2 cellular contexts compared by ENCODE assay signal in genomic region chr1:157894613-157895012, GRCh38.
A peak's percentile ranks its signal among the peaks of the same experiment; 100 is the strongest.
TF ChIP-seq lines count a peak whose summit lies in the region.

No MANE protein-coding gene starts in this region.

TF ChIP-seq in HepG2, 621 proteins besides CTCF, POLR2A, EP300 and RAD21:
- no peak for TF ChIP-seq ISL2 (CRISPR knock-in tag; IDR thresholded peaks at IDR 0.05)
- peak; percentile 33; the same call in 1 of the 2 replicates for TF ChIP-seq ZNF768 (CRISPR knock-in tag; IDR thresholded peaks at IDR 0.05)

TF ChIP-seq in H1, 55 proteins besides CTCF, POLR2A, EP300 and RAD21:
- TF ChIP-seq HDAC2 (IDR thresholded peaks at IDR 0.05; ENCODE audit: borderline replicate concordance in 1 of 2, low read depth in 2 of 2, low read length in 2 of 2) (no peak), KDM1A (IDR thresholded peaks at IDR 0.05; ENCODE audit: borderline replicate concordance, low read length) (peak; percentile 91)
